8 cellular contexts compared by ENCODE assay signal in the genomic region with DNA sequence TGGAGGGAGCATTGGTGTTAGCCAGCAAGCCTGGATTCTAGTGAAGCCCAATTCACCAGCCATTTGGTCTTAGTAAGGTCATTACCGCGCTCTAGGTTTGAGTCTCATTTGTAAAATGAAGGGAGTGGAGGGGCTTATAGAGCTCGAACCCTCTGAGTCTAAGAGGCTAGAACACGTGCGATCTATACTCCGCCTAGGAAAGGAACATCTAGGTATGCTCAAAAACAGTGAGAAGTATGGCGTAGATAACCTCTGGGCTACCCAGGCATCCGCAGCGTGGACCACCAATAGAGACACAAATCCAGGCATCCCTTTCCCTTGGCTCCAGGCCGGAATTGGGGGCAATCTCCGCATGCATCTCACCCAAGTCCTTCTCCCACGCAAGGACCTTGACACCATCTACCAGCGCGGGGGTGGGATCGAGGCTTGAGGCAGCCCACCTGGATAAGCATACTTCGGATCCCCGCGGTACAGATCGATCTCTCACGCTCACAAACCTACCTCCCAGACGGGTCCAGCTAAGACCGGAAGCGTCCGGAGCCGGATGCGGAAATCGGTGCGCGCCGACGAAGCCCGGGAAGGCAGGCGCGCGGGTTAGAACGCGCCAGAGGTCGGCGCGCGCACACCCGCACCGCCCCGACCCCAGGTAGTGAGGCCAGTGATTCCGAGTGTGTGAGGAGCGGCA. TPM values are rescaled to one million over a fixed set of nuclear protein-coding genes. Genes with fewer than 3 reads are reported as not detected.
DNase-seq lines count a peak whose midpoint lies in the region; ATAC-seq and TF ChIP-seq lines count a peak whose summit lies in the region.

A gene (plus strand): TSS at position 556 of the 685 bp plus-strand sequence. CDS start 636 bp downstream, outside the sequence.

- intact Hi-C loops in left cardiac atrium (cut with DNase I) = loop anchor here (2.0 to 5.0 kb wide), 3 partner anchors 36 to 163 kb away; a partner anchor contains a TSS
- intact Hi-C loops in posterior vena cava (cut with DNase I) = loop anchor here in 1 of 2 donors (2.0 kb wide), 1 partner anchor 37 kb away; no protein-coding TSS in a partner anchor

- ATAC-seq in activated naive CD8-positive, alpha-beta T cell treated with anti-CD3 and anti-CD28 coated beads, Interleukin-2, amount 50 U/mL, for 24 hours = peak; percentile 74
- peak; percentile 81 to 86 for ATAC-seq in left cardiac atrium

- H3K27ac Mint-ChIP-seq in activated naive CD8-positive, alpha-beta T cell treated with anti-CD3 and anti-CD28 coated beads, Interleukin-2, amount 50 U/mL, for 24 hours = peak within 1 kb of the TSS; percentile 99

- H3K36me3 Mint-ChIP-seq in activated naive CD8-positive, alpha-beta T cell treated with anti-CD3 and anti-CD28 coated beads, Interleukin-2, amount 50 U/mL, for 24 hours (ENCODE audit: low read depth) = peaks cover 28% of the 10 kb centered on the region

- peak within 1 kb of the TSS; percentile 100 for H3K4me3 ChIP-seq in LNCaP clone FGC (ENCODE audit: low read depth, low read length)

- no peaks in the 10 kb centered on the region for H3K9me3 Mint-ChIP-seq in activated naive CD8-positive, alpha-beta T cell treated with anti-CD3 and anti-CD28 coated beads, Interleukin-2, amount 50 U/mL, for 24 hours

- no peak within 1 kb of the TSS for H3K4me3 Mint-ChIP-seq in activated naive CD8-positive, alpha-beta T cell treated with anti-CD3 and anti-CD28 coated beads, Interleukin-2, amount 50 U/mL, for 24 hours

- DNase-seq in H4 (ENCODE audit: low spot score) (peak; percentile 73), LNCaP clone FGC (ENCODE audit: low read depth) (no peak), SK-N-DZ (ENCODE audit: low spot score) (peak; percentile 88), left cardiac atrium (peak; percentile 87), posterior vena cava (ENCODE audit: low spot score) (peak; percentile 96), islet precursor cell (no peak)
- peak; percentile 85 for DNase-seq in activated naive CD8-positive, alpha-beta T cell treated with anti-CD3 and anti-CD28 coated beads, Interleukin-2, amount 50 U/mL, for 24 hours

- H3K27me3 Mint-ChIP-seq in activated naive CD8-positive, alpha-beta T cell treated with anti-CD3 and anti-CD28 coated beads, Interleukin-2, amount 50 U/mL, for 24 hours = no peaks in the 10 kb centered on the region

- H3K4me1 Mint-ChIP-seq in activated naive CD8-positive, alpha-beta T cell treated with anti-CD3 and anti-CD28 coated beads, Interleukin-2, amount 50 U/mL, for 24 hours = peaks cover 19% of the 10 kb centered on the region

- TF ChIP-seq CTCF in LNCaP clone FGC (IDR thresholded peaks at IDR 0.05; ENCODE audit: control insufficient read depth, extremely low read depth, insufficient read depth) = no peak

- TF ChIP-seq POLR2A in GM10847 (IDR thresholded peaks at IDR 0.05; ENCODE audit: extremely low read depth, insufficient read length) = peak; percentile 87

RNA-seq across cellular contexts. Expression of the gene that starts here (rescaled TPM):
- total RNA-seq in H4 (2014; rRNA removed; shearing (Covaris generic)) = 11.6 and 20.0 TPM in 2 replicates
- 37.7 and 39.2 TPM in 2 replicates for polyA plus RNA-seq in SK-N-DZ (2014; cell fraction: cytosol; rRNA removed)
- polyA plus RNA-seq in SK-N-DZ (2014; cell fraction: nucleus; rRNA removed) = 54.6 and 79.2 TPM in 2 replicates
- total RNA-seq in left cardiac atrium = 10 to 100 TPM; 14.6 to 20.5 TPM
- 10 to 100 TPM; 19.6 to 21.6 TPM for total RNA-seq in posterior vena cava

Comparison
In these comparisons a context has a peak if more than half of its experiments do, and no peak if none do; other contexts are left out.
1. DNase-seq: peak in H4 (single experiment), SK-N-DZ (single experiment), activated naive CD8-positive, alpha-beta T cell treated with anti-CD3 and anti-CD28 coated beads, Interleukin-2, amount 50 U/mL, for 24 hours (single experiment), left cardiac atrium (single experiment) and posterior vena cava (single experiment); none in LNCaP clone FGC (single experiment) and islet precursor cell (single experiment).